ENCODE assay signal across 8 cellular contexts in genomic region chrX:48937065-48937907, GRCh38. TPM values are rescaled to one million over a fixed set of nuclear protein-coding genes. Genes with fewer than 3 reads are reported as not detected.
DNase-seq lines count a peak whose midpoint lies in the region; ATAC-seq and TF ChIP-seq lines count a peak whose summit lies in the region.

No MANE protein-coding gene starts in this region.

- no peaks in the 10 kb centered on the region for H3K27me3 Mint-ChIP-seq in stimulated activated naive CD8-positive, alpha-beta T cell treated with anti-CD3 and anti-CD28 coated beads, Interleukin-15, amount 100 ng/mL, for 72 hours

- peak overlapping the region; percentile 82 to 89 for H3K4me3 Mint-ChIP-seq in stimulated activated naive CD8-positive, alpha-beta T cell treated with anti-CD3 and anti-CD28 coated beads, Interleukin-15, amount 100 ng/mL, for 72 hours

- H3K4me1 ChIP-seq in ascending aorta: no peaks in the 10 kb centered on the region

- no peaks in the 10 kb centered on the region for H3K9me3 Mint-ChIP-seq in stimulated activated naive CD8-positive, alpha-beta T cell treated with anti-CD3 and anti-CD28 coated beads, Interleukin-15, amount 100 ng/mL, for 72 hours

- H3K4me1 Mint-ChIP-seq in stimulated activated naive CD8-positive, alpha-beta T cell treated with anti-CD3 and anti-CD28 coated beads, Interleukin-15, amount 100 ng/mL, for 72 hours: peaks cover 94% of the 10 kb centered on the region

- no peak overlapping the region for H3K4me3 ChIP-seq in ascending aorta

- intact Hi-C loops in ascending aorta (cut with DNase I): no loop called here

- peaks cover 2 to 16% of the 10 kb centered on the region in 2 donors for H3K36me3 ChIP-seq in ascending aorta

- H3K27ac ChIP-seq in ascending aorta: no peak overlapping the region

- ATAC-seq in GM19035 (IDR thresholded peaks at IDR 0.05; ENCODE audit: unreplicated experiment): peak; percentile 65
- ATAC-seq in HG03108 (IDR thresholded peaks at IDR 0.05; ENCODE audit: unreplicated experiment): peak; percentile 54
- peak; percentile 84 for ATAC-seq in stimulated activated naive CD8-positive, alpha-beta T cell treated with anti-CD3 and anti-CD28 coated beads, Interleukin-15, amount 100 ng/mL, for 72 hours

- peak; percentile 52 to 99 (median 83) for DNase-seq in T-helper 2 cell
- DNase-seq in ascending aorta (ENCODE audit: low spot score in 2 of 2): peak; percentile 32 to 72
- DNase-seq in mucosa of gallbladder (ENCODE audit: low spot score): peak; percentile 65
- DNase-seq in stimulated activated naive CD8-positive, alpha-beta T cell treated with anti-CD3 and anti-CD28 coated beads, Interleukin-15, amount 100 ng/mL, for 72 hours: peak; percentile 89 to 95
- no peak for DNase-seq in inferior parietal cortex (ENCODE audit: extremely low spot score)
- DNase-seq in dedifferentiated amniotic fluid mesenchymal stem cell (ENCODE audit: extremely low spot score): no peak

- peak overlapping the region; percentile 95 to 99 for H3K27ac Mint-ChIP-seq in stimulated activated naive CD8-positive, alpha-beta T cell treated with anti-CD3 and anti-CD28 coated beads, Interleukin-15, amount 100 ng/mL, for 72 hours

- H3K27me3 ChIP-seq in ascending aorta: no peaks in the 10 kb centered on the region

- no peaks in the 10 kb centered on the region for H3K9me3 ChIP-seq in ascending aorta

- TF ChIP-seq CTCF in ascending aorta (IDR thresholded peaks at IDR 0.05): no peak

RNA-seq across cellular contexts. Expression of gene PIM2, which starts 18.5 kb away (rescaled TPM):
- total RNA-seq in ascending aorta (5.6 TPM), mucosa of gallbladder (11.5 TPM)

RNA-seq across cellular contexts. Expression of gene OTUD5, which starts 20.1 kb away (rescaled TPM):
- 72.3 TPM for total RNA-seq in ascending aorta
- total RNA-seq in mucosa of gallbladder: 57.3 TPM

RNA-seq across cellular contexts. Expression of gene SLC35A2, which starts 25.8 kb away (rescaled TPM):
- 20.2 TPM for total RNA-seq in ascending aorta
- 50.4 TPM for total RNA-seq in mucosa of gallbladder

RNA-seq across cellular contexts. Expression of gene KCND1, which starts 34.4 kb away (rescaled TPM):
- total RNA-seq in ascending aorta: 10.4 TPM
- total RNA-seq in mucosa of gallbladder: 6.5 TPM

RNA-seq across cellular contexts. Expression of gene PQBP1, which starts 39.6 kb away (rescaled TPM):
- total RNA-seq in ascending aorta (14.8 TPM), mucosa of gallbladder (77.5 TPM)

Comparison
In these comparisons a context has a peak if more than half of its experiments do, and no peak if none do; other contexts are left out.
1. DNase-seq: peak in T-helper 2 cell (5 of 5), ascending aorta (2 of 2), mucosa of gallbladder (single experiment) and stimulated activated naive CD8-positive, alpha-beta T cell treated with anti-CD3 and anti-CD28 coated beads, Interleukin-15, amount 100 ng/mL, for 72 hours (2 of 2); none in inferior parietal cortex (single experiment) and dedifferentiated amniotic fluid mesenchymal stem cell (single experiment).
2. Peak in every context shown above with its lines, with median percentiles within 50 percentile points of each other: ATAC-seq.